8 cellular contexts compared by ENCODE assay signal in the genomic region with DNA sequence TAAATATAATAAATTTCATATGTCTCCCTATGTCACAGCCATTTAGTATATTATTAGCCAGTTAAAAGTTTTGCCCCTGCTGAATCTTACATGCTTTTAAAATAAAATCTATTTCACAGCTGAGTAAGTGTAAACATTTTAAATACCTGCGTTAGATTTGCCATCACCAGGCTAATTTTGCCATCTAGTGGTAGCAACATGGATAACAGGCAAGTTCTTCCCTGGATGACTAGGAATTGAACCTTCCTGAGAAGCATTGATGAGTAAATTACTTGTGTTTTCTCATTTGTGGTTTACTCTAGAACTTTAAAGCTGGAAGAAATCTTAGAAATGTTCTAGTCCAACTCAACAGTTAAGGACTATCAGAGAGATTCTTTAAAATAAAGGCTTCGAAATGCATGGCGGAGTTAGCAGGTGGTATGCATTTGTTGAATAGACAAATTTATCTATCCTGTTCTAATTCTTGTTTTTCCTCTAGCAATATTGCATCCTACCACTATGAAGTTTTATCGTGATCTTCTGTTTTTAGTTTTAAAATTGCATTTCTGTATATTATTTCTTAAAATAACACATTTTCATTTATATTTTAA. TPM values are rescaled to one million over a fixed set of nuclear protein-coding genes. Genes with fewer than 3 reads are reported as not detected.
DNase-seq lines count a peak whose midpoint lies in the region; ATAC-seq and TF ChIP-seq lines count a peak whose summit lies in the region.

No MANE protein-coding gene starts in this region.

- TF ChIP-seq CTCF in epithelial cell of proximal tubule (conservative IDR thresholded peaks at IDR 0.05; ENCODE audit: low read depth, low read length) (peak; percentile 87), omental fat pad (IDR thresholded peaks at IDR 0.05) (peak in 1 of 3 donors; percentile 44)

- peaks cover 6% of the 10 kb centered on the region for H3K27me3 ChIP-seq in SJCRH30

- ATAC-seq in GM19023 (IDR thresholded peaks at IDR 0.05; ENCODE audit: unreplicated experiment) = peak; percentile 52
- ATAC-seq in omental fat pad (ENCODE audit: low FRiP score) = peak; percentile 55
- no peak for ATAC-seq in GM19452 (IDR thresholded peaks at IDR 0.05; ENCODE audit: unreplicated experiment)

- no peaks in the 10 kb centered on the region for H3K9me3 ChIP-seq in SJCRH30 (replicated peaks)

- H3K4me1 ChIP-seq in SJCRH30 = no peaks in the 10 kb centered on the region

- no peak overlapping the region for H3K27ac ChIP-seq in SJCRH30

- in situ Hi-C loops in KBM-7 (cut with MboI; ENCODE audit: low pct_unique_long_range_greater_than_20kb, low sequenced_read_pairs) = loop anchor here (10.0 kb wide), 1 partner anchor 280 kb away; no protein-coding TSS in a partner anchor

- H3K4me3 ChIP-seq in SJCRH30 (no peak overlapping the region), epithelial cell of proximal tubule (ENCODE audit: low read depth, low read length) (no peak overlapping the region)

- H3K36me3 ChIP-seq in SJCRH30 = no peaks in the 10 kb centered on the region

- DNase-seq in NCI-H510A treated with DMSO at 0.1 percent for 48 hours (lab: John Stamatoyannopoulos, UW) (peak; percentile 50), NCI-H510A (lab: John Stamatoyannopoulos, UW) (no peak), KBM-7 (peak; percentile 71), SJCRH30 (peak; percentile 7 to 60), epithelial cell of proximal tubule (ENCODE audit: low read depth) (peak; percentile 20), omental fat pad (ENCODE audit: low spot score) (no peak)

RNA-seq across cellular contexts. Expression of a gene that starts 2.6 kb away (rescaled TPM):
- total RNA-seq in SJCRH30 (2014; rRNA removed; shearing (Covaris generic)) = not detected in 2 replicates
- total RNA-seq in epithelial cell of proximal tubule (0.06 and 0.14 TPM in 2 replicates), omental fat pad (not detected)

Comparison
In these comparisons a context has a peak if more than half of its experiments do, and no peak if none do; other contexts are left out.
1. DNase-seq: peak in NCI-H510A treated with DMSO at 0.1 percent for 48 hours (single experiment), KBM-7 (single experiment), SJCRH30 (2 of 2) and epithelial cell of proximal tubule (single experiment); none in NCI-H510A (single experiment) and omental fat pad (single experiment).